Comparison of ENCODE assay signal across 8 cellular contexts in the genomic region with DNA sequence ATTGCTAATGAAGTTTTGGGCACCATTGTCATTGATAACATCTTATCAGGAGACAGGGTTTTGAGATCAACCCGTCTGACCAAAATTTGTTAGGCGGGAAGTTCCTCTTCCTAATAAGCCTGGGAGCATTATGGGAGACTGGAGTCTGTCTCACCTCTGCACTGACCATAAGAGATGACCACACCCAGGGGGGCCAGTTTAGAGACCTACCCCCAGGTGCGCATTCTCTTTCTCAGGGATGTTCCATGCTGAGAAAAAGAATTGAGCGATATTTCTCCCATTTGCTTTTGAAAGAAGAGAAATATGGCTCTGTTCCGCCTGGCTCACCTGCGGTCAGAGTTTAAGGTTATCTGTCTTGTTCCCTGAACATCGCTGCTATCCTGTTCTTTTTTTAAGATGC.
DNase-seq lines count a peak whose midpoint lies in the region; ATAC-seq, FAIRE-seq and TF ChIP-seq lines count a peak whose summit lies in the region.
"Not testable (repeated sequence)": the region's sequence is repeated elsewhere in the genome, so short reads cannot be mapped to it uniquely, and the experiment has no call there.

No MANE protein-coding gene starts in this region.

- not testable (repeated sequence) for H2BK12ac ChIP-seq in H1 (ENCODE audit: low read depth, low read length)

- not testable (repeated sequence) for DNase-seq in CD8-positive, alpha-beta T cell; activated CD8-positive, alpha-beta T cell treated with anti-CD3 and anti-CD28 coated beads for 36 hours; H1 (ENCODE audit: low read depth in 1 of 2, low spot score in 2 of 2); naive thymus-derived CD4-positive, alpha-beta T cell; psoas muscle

- POLR2A ChIA-PET in CD8-positive, alpha-beta T cell (lab: Charles Lee): interaction anchor here (1.0 kb wide), 1 partner anchor 10 kb away, joined by 3 read pairs; no protein-coding TSS in a partner anchor
- POLR2A ChIA-PET in activated CD8-positive, alpha-beta T cell treated with anti-CD3 and anti-CD28 coated beads for 36 hours (lab: Charles Lee); H1 (lab: Charles Lee; ENCODE audit: partially characterized antibody); naive thymus-derived CD4-positive, alpha-beta T cell (lab: Charles Lee): not testable (repeated sequence)

- FAIRE-seq in H1 (lab: Jason Lieb, UNC): not testable (repeated sequence)

- not testable (repeated sequence) for H3K27me3 Mint-ChIP-seq in CD8-positive, alpha-beta T cell (ENCODE audit: low read depth); activated CD8-positive, alpha-beta T cell treated with anti-CD3 and anti-CD28 coated beads for 36 hours; activated naive CD4-positive, alpha-beta T cell treated with anti-CD3 and anti-CD28 coated beads, Interleukin-2, amount 50 U/mL, for 24 hours; naive thymus-derived CD4-positive, alpha-beta T cell; stimulated activated memory B cell treated with anti-CD40 and anti-IgM and Interleukin-4, amounts not matched to agents 10 μg/mL and 1 μg/mL and 100 μg/mL, for 72 hours

- H3K23me2 ChIP-seq in H1 (ENCODE audit: low read depth, low read length): not testable (repeated sequence)

- H2AFZ ChIP-seq in H1 (ENCODE audit: low read length): not testable (repeated sequence)

- peaks cover 33% of the 10 kb centered on the region for H3K4me1 ChIP-seq in CD8-positive, alpha-beta T cell (ENCODE audit: insufficient read depth, low read length)
- H3K4me1 ChIP-seq in HUES48 (ENCODE audit: control insufficient read depth, insufficient read depth, low read length) (peaks cover 57% of the 10 kb centered on the region), H1 (replicated peaks in 1 of 4; ENCODE audit: control insufficient read depth in 3 of 4, insufficient read depth in 4 of 4, low read length in 3 of 4) (peaks cover 9 to 22% (median 18%) of the 10 kb centered on the region in 4 experiments), psoas muscle (peaks cover 60% of the 10 kb centered on the region)
- not testable (repeated sequence) for H3K4me1 ChIP-seq in naive thymus-derived CD4-positive, alpha-beta T cell (ENCODE audit: control insufficient read depth in 2 of 2, insufficient read depth in 2 of 2, low read length in 2 of 2)

- not testable (repeated sequence) for H2AK5ac ChIP-seq in H1 (ENCODE audit: low read depth, low read length)

- H3K79me2 ChIP-seq in H1 (ENCODE audit: control insufficient read depth in 1 of 2, insufficient read depth in 2 of 2, low read length in 2 of 2): peaks cover 0 to 85% of the 10 kb centered on the region in 2 experiments; a peak in 2 of 4 replicates

- H3K27me3 ChIP-seq in CD8-positive, alpha-beta T cell (ENCODE audit: insufficient read depth, low read length); HUES48 (ENCODE audit: control insufficient read depth, insufficient read depth, low read length); H1 (replicated peaks in 1 of 4; ENCODE audit: control insufficient read depth in 3 of 4, extremely low read depth in 1 of 4, insufficient read depth in 3 of 4, low read length in 3 of 4); naive thymus-derived CD4-positive, alpha-beta T cell (ENCODE audit: control insufficient read depth in 2 of 2, insufficient read depth in 2 of 2, low read length in 2 of 2); psoas muscle (ENCODE audit: insufficient read depth in 3 of 3, low read length in 2 of 3): not testable (repeated sequence)

- H3K4me3 Mint-ChIP-seq in CD8-positive, alpha-beta T cell; activated CD8-positive, alpha-beta T cell treated with anti-CD3 and anti-CD28 coated beads for 36 hours; activated naive CD4-positive, alpha-beta T cell treated with anti-CD3 and anti-CD28 coated beads, Interleukin-2, amount 50 U/mL, for 24 hours; naive thymus-derived CD4-positive, alpha-beta T cell; stimulated activated memory B cell treated with anti-CD40 and anti-IgM and Interleukin-4, amounts not matched to agents 10 μg/mL and 1 μg/mL and 100 μg/mL, for 72 hours: not testable (repeated sequence)

- not testable (repeated sequence) for H3K27ac ChIP-seq in CD8-positive, alpha-beta T cell (ENCODE audit: low read depth, low read length); H1 (ENCODE audit: low read depth, low read length); naive thymus-derived CD4-positive, alpha-beta T cell (ENCODE audit: low read depth, low read length)
- H3K27ac ChIP-seq in HUES48 (ENCODE audit: low read depth, low read length) (peak overlapping the region; percentile 33), psoas muscle (peak overlapping the region; percentile 27)

- H3K23ac ChIP-seq in H1 (ENCODE audit: insufficient read length): not testable (repeated sequence)

- 62% methylated on average over 7 of the region's 7 CpGs; no CpG with 5 or more reads in 1 of the 2 experiments for WGBS in H1 (ENCODE audit: extremely low coverage in 1 of 2, insufficient coverage in 1 of 2, insufficient read length in 1 of 2, insufficient replicate concordance in 2 of 2, low coverage in 1 of 2, low lambda C conversion rate in 2 of 2, missing lambda C conversion rate in 1 of 2), 2 experiments
- WGBS in psoas muscle, 3 donors: 73 to 90% (median 82%) methylated on average over 7 of the region's 7 CpGs

- peaks cover 10 to 26% of the 10 kb centered on the region in 2 experiments for H4K20me1 ChIP-seq in H1 (replicated peaks in 1 of 2; ENCODE audit: control insufficient read depth in 1 of 2, insufficient read depth in 2 of 2, low read length in 2 of 2)

- not testable (repeated sequence) for TF ChIP-seq EP300 in H1 (IDR thresholded peaks at IDR 0.05; ENCODE audit: borderline replicate concordance in 1 of 2, low read depth in 2 of 2, low read length in 2 of 2)

- H2BK120ac ChIP-seq in H1 (replicated peaks; ENCODE audit: low read depth, low read length): not testable (repeated sequence)

- H2BK20ac ChIP-seq in H1 (ENCODE audit: low read length): not testable (repeated sequence)

- H3K14ac ChIP-seq in H1 (ENCODE audit: insufficient read length): not testable (repeated sequence)

- H3K4me1 Mint-ChIP-seq in CD8-positive, alpha-beta T cell (ENCODE audit: low read depth): peaks cover 70% of the 10 kb centered on the region
- peaks cover 64% of the 10 kb centered on the region for H3K4me1 Mint-ChIP-seq in activated CD8-positive, alpha-beta T cell treated with anti-CD3 and anti-CD28 coated beads for 36 hours (ENCODE audit: low read depth)
- peaks cover 76% of the 10 kb centered on the region for H3K4me1 Mint-ChIP-seq in activated naive CD4-positive, alpha-beta T cell treated with anti-CD3 and anti-CD28 coated beads, Interleukin-2, amount 50 U/mL, for 24 hours
- peaks cover 46 to 86% (median 78%) of the 10 kb centered on the region in 7 donors for H3K4me1 Mint-ChIP-seq in naive thymus-derived CD4-positive, alpha-beta T cell
- peaks cover 47% of the 10 kb centered on the region for H3K4me1 Mint-ChIP-seq in stimulated activated memory B cell treated with anti-CD40 and anti-IgM and Interleukin-4, amounts not matched to agents 10 μg/mL and 1 μg/mL and 100 μg/mL, for 72 hours

- not testable (repeated sequence) for H3K9ac ChIP-seq in HUES48 (ENCODE audit: low read depth, low read length); H1 (replicated peaks in 1 of 4; ENCODE audit: extremely low read depth in 1 of 4, low read depth in 3 of 4, low read length in 3 of 4)

- not testable (repeated sequence) for H4K5ac ChIP-seq in H1 (ENCODE audit: insufficient read length, low read depth, low read length)

- peaks cover 87% of the 10 kb centered on the region for H3K36me3 Mint-ChIP-seq in CD8-positive, alpha-beta T cell
- H3K36me3 Mint-ChIP-seq in activated CD8-positive, alpha-beta T cell treated with anti-CD3 and anti-CD28 coated beads for 36 hours (ENCODE audit: low read depth): peaks cover 76% of the 10 kb centered on the region
- peaks cover 23% of the 10 kb centered on the region for H3K36me3 Mint-ChIP-seq in activated naive CD4-positive, alpha-beta T cell treated with anti-CD3 and anti-CD28 coated beads, Interleukin-2, amount 50 U/mL, for 24 hours
- H3K36me3 Mint-ChIP-seq in naive thymus-derived CD4-positive, alpha-beta T cell: peaks cover 26 to 59% (median 39%) of the 10 kb centered on the region in 5 donors
- H3K36me3 Mint-ChIP-seq in stimulated activated memory B cell treated with anti-CD40 and anti-IgM and Interleukin-4, amounts not matched to agents 10 μg/mL and 1 μg/mL and 100 μg/mL, for 72 hours: peaks cover 67% of the 10 kb centered on the region

- peak overlapping the region in 1 of 2 experiments; percentile 21; a peak in 1 of 4 replicates for H3K4me2 ChIP-seq in H1 (ENCODE audit: insufficient read depth in 1 of 2, low read depth in 2 of 2, low read length in 2 of 2)

- ATAC-seq in CD8-positive, alpha-beta T cell; activated CD8-positive, alpha-beta T cell treated with anti-CD3 and anti-CD28 coated beads for 36 hours; naive thymus-derived CD4-positive, alpha-beta T cell; psoas muscle; stimulated activated memory B cell treated with anti-CD40 and anti-IgM and Interleukin-4, amounts not matched to agents 10 μg/mL and 1 μg/mL and 100 μg/mL, for 72 hours: not testable (repeated sequence)

- intact Hi-C loops in CD8-positive, alpha-beta T cell (cut with DNase I, micrococcal nuclease); activated CD8-positive, alpha-beta T cell treated with anti-CD3 and anti-CD28 coated beads for 36 hours (cut with micrococcal nuclease); naive thymus-derived CD4-positive, alpha-beta T cell (cut with micrococcal nuclease); psoas muscle (cut with DNase I): not testable (repeated sequence)

- TF ChIP-seq CTCF in CD8-positive, alpha-beta T cell (IDR thresholded peaks at IDR 0.05); activated CD8-positive, alpha-beta T cell treated with anti-CD3 and anti-CD28 coated beads for 36 hours (IDR thresholded peaks at IDR 0.05); H1 (IDR thresholded peaks at IDR 0.05; ENCODE audit: control extremely low read depth in 1 of 3, insufficient read depth in 1 of 3, low read depth in 1 of 3, low read length in 3 of 3); psoas muscle (IDR thresholded peaks at IDR 0.05): not testable (repeated sequence)

- not testable (repeated sequence) for H4K91ac ChIP-seq in H1 (replicated peaks; ENCODE audit: insufficient read length, low read length)

- not testable (repeated sequence) for H3K4ac ChIP-seq in H1 (replicated peaks; ENCODE audit: insufficient read length, low read depth, low read length)

- peaks cover 37% of the 10 kb centered on the region for H3K36me3 ChIP-seq in CD8-positive, alpha-beta T cell (ENCODE audit: insufficient read depth, low read length)
- H3K36me3 ChIP-seq in HUES48 (ENCODE audit: control insufficient read depth, insufficient read depth, low read length): peaks cover 53% of the 10 kb centered on the region
- peaks cover 2 to 43% (median 10%) of the 10 kb centered on the region in 4 experiments; a peak in 7 of 8 replicates for H3K36me3 ChIP-seq in H1 (ENCODE audit: control insufficient read depth in 2 of 4, insufficient read depth in 4 of 4, low read length in 3 of 4)
- H3K36me3 ChIP-seq in naive thymus-derived CD4-positive, alpha-beta T cell (ENCODE audit: control insufficient read depth in 2 of 3, insufficient read depth in 3 of 3, low read length in 3 of 3): peaks cover 0 to 62% (median 3%) of the 10 kb centered on the region in 3 experiments
- peaks cover 3 to 39% of the 10 kb centered on the region in 2 donors for H3K36me3 ChIP-seq in psoas muscle (ENCODE audit: insufficient read depth in 1 of 2, low read depth in 1 of 2)

- H3K79me1 ChIP-seq in H1 (ENCODE audit: low read depth, low read length): peaks cover 29% of the 10 kb centered on the region

- not testable (repeated sequence) for H2BK15ac ChIP-seq in H1 (ENCODE audit: low read length)

- TF ChIP-seq RAD21 in H1 (IDR thresholded peaks at IDR 0.05 in 1 of 2, conservative IDR thresholded peaks at IDR 0.05 in 1 of 2; ENCODE audit: low read depth in 2 of 2, low read length in 2 of 2): not testable (repeated sequence)

- H3K56ac ChIP-seq in H1 (replicated peaks; ENCODE audit: insufficient read length, low read depth, low read length): not testable (repeated sequence)

- not testable (repeated sequence) for H3K4me3 ChIP-seq in CD8-positive, alpha-beta T cell (ENCODE audit: low read depth, low read length); H1 (ENCODE audit: extremely low read depth in 1 of 4, insufficient read depth in 2 of 4, low read depth in 3 of 4, low read length in 4 of 4); naive thymus-derived CD4-positive, alpha-beta T cell (ENCODE audit: low read length); psoas muscle
- H3K4me3 ChIP-seq in HUES48 (ENCODE audit: low read depth, low read length): 0 out of 2 replicates have a peak overlapping the region, but pooled peaks have one; percentile 27

- peak overlapping the region; percentile 56 for H3K27ac Mint-ChIP-seq in CD8-positive, alpha-beta T cell
- peak overlapping the region; percentile 47 for H3K27ac Mint-ChIP-seq in activated CD8-positive, alpha-beta T cell treated with anti-CD3 and anti-CD28 coated beads for 36 hours
- H3K27ac Mint-ChIP-seq in activated naive CD4-positive, alpha-beta T cell treated with anti-CD3 and anti-CD28 coated beads, Interleukin-2, amount 50 U/mL, for 24 hours: peak overlapping the region; percentile 13
- peak overlapping the region in 7 of 9 donors; percentile 37 to 84 (median 70) for H3K27ac Mint-ChIP-seq in naive thymus-derived CD4-positive, alpha-beta T cell
- peak overlapping the region; percentile 31 for H3K27ac Mint-ChIP-seq in stimulated activated memory B cell treated with anti-CD40 and anti-IgM and Interleukin-4, amounts not matched to agents 10 μg/mL and 1 μg/mL and 100 μg/mL, for 72 hours

- CTCF ChIA-PET in CD8-positive, alpha-beta T cell (lab: Charles Lee); activated CD8-positive, alpha-beta T cell treated with anti-CD3 and anti-CD28 coated beads for 36 hours (lab: Charles Lee); H1 (lab: Charles Lee; ENCODE audit: partially characterized antibody); naive thymus-derived CD4-positive, alpha-beta T cell (lab: Charles Lee): not testable (repeated sequence)

- not testable (repeated sequence) for H4K8ac ChIP-seq in H1 (ENCODE audit: extremely low read depth, insufficient read depth, low read length)

- not testable (repeated sequence) for TF ChIP-seq POLR2A in H1 (IDR thresholded peaks at IDR 0.05; ENCODE audit: control extremely low read depth in 1 of 2, low read depth in 2 of 2, low read length in 2 of 2)

- H3K9me3 Mint-ChIP-seq in CD8-positive, alpha-beta T cell; activated CD8-positive, alpha-beta T cell treated with anti-CD3 and anti-CD28 coated beads for 36 hours; activated naive CD4-positive, alpha-beta T cell treated with anti-CD3 and anti-CD28 coated beads, Interleukin-2, amount 50 U/mL, for 24 hours; naive thymus-derived CD4-positive, alpha-beta T cell; stimulated activated memory B cell treated with anti-CD40 and anti-IgM and Interleukin-4, amounts not matched to agents 10 μg/mL and 1 μg/mL and 100 μg/mL, for 72 hours: not testable (repeated sequence)

- not testable (repeated sequence) for H2BK5ac ChIP-seq in H1 (ENCODE audit: low read depth, low read length)

- not testable (repeated sequence) for H3K9me3 ChIP-seq in CD8-positive, alpha-beta T cell (ENCODE audit: low read length); HUES48 (ENCODE audit: control insufficient read depth, insufficient read depth, low read length); H1 (ENCODE audit: insufficient read depth in 2 of 2, low read depth in 1 of 2, low read length in 1 of 2); naive thymus-derived CD4-positive, alpha-beta T cell (ENCODE audit: control insufficient read depth in 2 of 3, low read length in 3 of 3); psoas muscle

- not testable (repeated sequence) for H3K18ac ChIP-seq in H1 (ENCODE audit: extremely low read depth, low read length)

Comparison
In these comparisons a context has a peak if more than half of its experiments do, and no peak if none do; other contexts are left out.
1. H3K27ac Mint-ChIP-seq: peak in every context shown above with its lines; median percentile 70 in naive thymus-derived CD4-positive, alpha-beta T cell; 56 in CD8-positive, alpha-beta T cell; 47 in activated CD8-positive, alpha-beta T cell treated with anti-CD3 and anti-CD28 coated beads for 36 hours; 31 in stimulated activated memory B cell treated with anti-CD40 and anti-IgM and Interleukin-4, amounts not matched to agents 10 μg/mL and 1 μg/mL and 100 μg/mL, for 72 hours; 13 in activated naive CD4-positive, alpha-beta T cell treated with anti-CD3 and anti-CD28 coated beads, Interleukin-2, amount 50 U/mL, for 24 hours.